1 cellular context compared by ENCODE assay signal in genomic region chr19:55041244-55041626, GRCh38.
TF ChIP-seq lines count a peak whose summit lies in the region.

No MANE protein-coding gene starts in this region.

TF ChIP-seq in endothelial cell of umbilical vein, 7 proteins besides CTCF, POLR2A, EP300 and RAD21 (continued from another document):
- TF ChIP-seq POLR2AphosphoS5 (IDR thresholded peaks at IDR 0.05; ENCODE audit: insufficient read depth, low read depth, low read length) (no peak), MAX (IDR thresholded peaks at IDR 0.05; ENCODE audit: insufficient read depth, insufficient read length) (no peak), JUN (IDR thresholded peaks at IDR 0.05; ENCODE audit: borderline replicate concordance, insufficient read depth, insufficient read length, low read depth) (no peak), GATA2 (IDR thresholded peaks at IDR 0.05; ENCODE audit: insufficient read depth, insufficient read length, low read depth, low read length) (no peak), FOS (IDR thresholded peaks at IDR 0.05; ENCODE audit: borderline replicate concordance, insufficient read depth, low read length) (no peak), MYC (IDR thresholded peaks at IDR 0.05; ENCODE audit: low read depth, low read length) (no peak)
